14 cellular contexts compared by ENCODE assay signal in the genomic region with DNA sequence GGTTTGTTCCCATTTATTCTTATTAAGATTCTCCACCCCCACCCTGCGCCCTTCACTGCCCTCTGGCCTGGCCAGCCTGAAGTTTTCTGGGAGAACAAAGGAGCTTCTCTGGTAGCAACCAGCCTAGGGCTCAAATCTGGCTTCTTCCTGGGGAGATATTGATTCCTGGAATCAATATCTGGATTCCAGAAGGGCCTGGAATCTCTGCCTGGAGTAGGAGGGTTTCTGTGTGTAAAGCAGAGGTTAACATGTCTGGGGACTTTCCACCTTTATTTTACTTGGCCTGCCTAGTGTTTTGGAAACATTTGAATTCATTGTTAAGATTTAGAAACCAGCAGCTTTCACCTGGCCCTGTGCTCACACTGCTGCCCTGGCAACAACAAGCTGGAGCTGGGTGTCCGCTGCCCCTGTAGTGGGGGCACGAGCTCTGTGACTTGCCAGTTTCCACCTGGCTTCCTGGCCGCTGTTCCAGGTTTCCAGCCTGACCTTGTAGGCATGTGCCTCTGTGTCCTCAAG. TPM values are rescaled to one million over a fixed set of nuclear protein-coding genes. Genes with fewer than 3 reads are reported as not detected.
DNase-seq lines count a peak whose midpoint lies in the region; ATAC-seq and TF ChIP-seq lines count a peak whose summit lies in the region.
"Had no signal": no experiment of that assay in that cellular context is flagged by ENCODE, and none has a peak within 500 bp of the region (broad histone marks: within the 10 kb centered on the region; RNA-seq: fewer than 3 reads in every experiment).

No MANE protein-coding gene starts in this region.

- no peaks in the 10 kb centered on the region for H3K27me3 ChIP-seq in liver (ENCODE audit: control insufficient read depth in 4 of 4, insufficient read depth in 4 of 4, low read length in 3 of 4)
- H3K27me3 ChIP-seq in skeletal muscle tissue (ENCODE audit: control insufficient read depth in 3 of 3, insufficient read depth in 3 of 3, low read length in 3 of 3): no peaks in the 10 kb centered on the region

- no peaks in the 10 kb centered on the region for H3K36me3 ChIP-seq in liver (ENCODE audit: control insufficient read depth in 4 of 4, insufficient read depth in 3 of 4, low read depth in 1 of 4, low read length in 3 of 4)
- H3K36me3 ChIP-seq in skeletal muscle tissue (ENCODE audit: control insufficient read depth in 3 of 3, insufficient read depth in 3 of 3, low read length in 3 of 3): no peaks in the 10 kb centered on the region

- no peak for TF ChIP-seq CTCF in liver (IDR thresholded peaks at IDR 0.05; ENCODE audit: low read depth, low read length, missing input control)

- H3K9me3 ChIP-seq in liver (ENCODE audit: control insufficient read depth in 4 of 4, low read length in 3 of 4) (no peaks in the 10 kb centered on the region), skeletal muscle tissue (ENCODE audit: control insufficient read depth in 3 of 3, low read length in 3 of 3) (no peaks in the 10 kb centered on the region)

- no peak for TF ChIP-seq RAD21 in liver (IDR thresholded peaks at IDR 0.05)

- no peak overlapping the region for H3K4me3 ChIP-seq in liver (ENCODE audit: low read depth in 1 of 3, low read length in 3 of 3)
- H3K4me3 ChIP-seq in skeletal muscle tissue (ENCODE audit: low read length in 3 of 3): no peak overlapping the region

- peak overlapping the region; percentile 19 for H3K27ac ChIP-seq in cingulate gyrus (ENCODE audit: low read depth, low read length)
- peak overlapping the region; percentile 72 to 76 for H3K27ac ChIP-seq in liver (ENCODE audit: low read depth in 1 of 2, low read length in 2 of 2)
- H3K27ac ChIP-seq in skeletal muscle tissue (ENCODE audit: low read depth, low read length): peak overlapping the region; percentile 82
- H3K27ac ChIP-seq: 22Rv1 had no signal

- H3K4me1 ChIP-seq in liver (ENCODE audit: control insufficient read depth in 4 of 4, insufficient read depth in 4 of 4, low read length in 3 of 4) (peaks cover 7 to 28% (median 14%) of the 10 kb centered on the region in 4 donors), skeletal muscle tissue (ENCODE audit: control insufficient read depth in 3 of 3, insufficient read depth in 3 of 3, low read length in 3 of 3) (peaks cover 55 to 69% (median 68%) of the 10 kb centered on the region in 3 donors)

- 48% methylated on average over 4 of the region's 4 CpGs for WGBS in liver

- DNase-seq in DMS 273 (lab: John Stamatoyannopoulos, UW; ENCODE audit: unreplicated experiment): peak; percentile 68
- no peak for DNase-seq in DMS 273 treated with DMSO at 0.1 percent for 48 hours (lab: John Stamatoyannopoulos, UW)
- no peak for DNase-seq in Ammon's horn (ENCODE audit: low spot score)
- no peak for DNase-seq in RPMI8226
- DNase-seq: cortex of kidney, immature natural killer cell, NCI-H2029 had no signal

- H3K9ac ChIP-seq in liver (ENCODE audit: low read depth in 1 of 2, low read length in 2 of 2) (peak overlapping the region in 1 of 2 donors; percentile 14), skeletal muscle tissue (ENCODE audit: low read depth in 1 of 3, low read length in 3 of 3) (peak overlapping the region in 1 of 3 donors; percentile 64)

- no peak for ATAC-seq in GM21526 (IDR thresholded peaks at IDR 0.05; ENCODE audit: low FRiP score, unreplicated experiment)
- ATAC-seq: activated CD4-positive, CD25-positive, alpha-beta regulatory T cell treated with anti-CD3 and anti-CD28 coated beads, Interleukin-2, amount 50 U/mL, for 24 hours had no signal

TF ChIP-seq in liver, 16 proteins besides CTCF, POLR2A, EP300 and RAD21:
- TF ChIP-seq TAF1 (conservative IDR thresholded peaks at IDR 0.05) (no peak), EGR1 (IDR thresholded peaks at IDR 0.05; ENCODE audit: low read depth in 2 of 2) (peak in 1 of 2 donors; percentile 50), HNF4A (conservative IDR thresholded peaks at IDR 0.05) (peak; percentile 22 to 42), RXRA (IDR thresholded peaks at IDR 0.05) (peak; percentile 36 to 75), YY1 (IDR thresholded peaks at IDR 0.05) (peak; percentile 68), FOXA1 (IDR thresholded peaks at IDR 0.05) (no peak), NR2F2 (IDR thresholded peaks at IDR 0.05) (peak; percentile 36), SP1 (IDR thresholded peaks at IDR 0.05) (peak; percentile 49)
- TF ChIP-seq, protein P1, sequence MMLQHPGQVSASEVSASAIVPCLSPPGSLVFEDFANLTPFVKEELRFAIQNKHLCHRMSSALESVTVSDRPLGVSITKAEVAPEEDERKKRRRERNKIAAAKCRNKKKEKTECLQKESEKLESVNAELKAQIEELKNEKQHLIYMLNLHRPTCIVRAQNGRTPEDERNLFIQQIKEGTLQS (IDR thresholded peaks at IDR 0.05): no peak

RNA-seq across cellular contexts. Expression of a gene that starts 5.5 kb away (rescaled TPM):
- not detected for total RNA-seq in liver
- polyA plus RNA-seq in liver: not detected
- total RNA-seq in skeletal muscle tissue: not detected
- total RNA-seq: myocyte had no signal
- polyA plus RNA-seq: immature natural killer cell had no signal

RNA-seq across cellular contexts. Expression of a gene that starts 41.1 kb away (rescaled TPM):
- 10 to 100 TPM; 74.2 to 90.8 TPM for total RNA-seq in liver
- 100 to 1,000 TPM; 169 to 181 TPM for polyA plus RNA-seq in liver
- 64.7 TPM for total RNA-seq in skeletal muscle tissue

Comparison
In these comparisons a context has a peak if more than half of its experiments do, and no peak if none do; other contexts are left out.
1. H3K27ac ChIP-seq: peak in every context shown above with its lines; median percentile 82 in skeletal muscle tissue; 74 in liver; 19 in cingulate gyrus.